ENCODE assay signal across 1 cellular context in the genomic region with DNA sequence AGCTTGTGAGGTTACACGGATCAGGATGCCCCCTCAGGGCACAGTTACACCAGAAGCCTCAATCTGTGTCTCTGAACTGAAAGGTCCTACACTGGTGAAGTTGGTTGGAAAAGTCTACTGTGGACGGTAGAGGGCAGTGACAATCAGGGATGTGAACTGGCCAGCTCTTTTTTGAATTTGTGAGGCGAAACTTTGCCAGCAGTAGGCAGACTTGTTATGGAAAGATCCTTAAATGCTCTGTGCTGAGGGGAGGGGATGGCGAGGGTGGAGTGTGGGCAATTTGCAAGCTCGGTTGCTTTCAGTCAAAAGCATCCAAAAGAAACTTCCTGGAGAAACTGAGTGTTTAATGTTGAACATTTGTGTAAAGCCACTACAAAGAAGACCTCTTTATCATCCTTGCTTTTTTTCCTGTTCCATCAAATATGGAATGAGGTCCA.
A peak's percentile ranks its signal among the peaks of the same experiment; 100 is the strongest.
TF ChIP-seq lines count a peak whose summit lies in the region.

No MANE protein-coding gene starts in this region.

TF ChIP-seq in SK-N-SH, 30 proteins besides CTCF, POLR2A, EP300 and RAD21 (continued from another document):
- TF ChIP-seq IRF3 (IDR thresholded peaks at IDR 0.05; ENCODE audit: low read depth, low read length) (no peak), CHD2 (IDR thresholded peaks at IDR 0.05; ENCODE audit: low read length, partially characterized antibody) (peak; percentile 28), MEF2A (IDR thresholded peaks at IDR 0.05; ENCODE audit: borderline replicate concordance, low read depth) (no peak), FOSL2 (IDR thresholded peaks at IDR 0.05; ENCODE audit: borderline replicate concordance, low read depth) (no peak)
